ENCODE assay signal across 13 cellular contexts in the genomic region with DNA sequence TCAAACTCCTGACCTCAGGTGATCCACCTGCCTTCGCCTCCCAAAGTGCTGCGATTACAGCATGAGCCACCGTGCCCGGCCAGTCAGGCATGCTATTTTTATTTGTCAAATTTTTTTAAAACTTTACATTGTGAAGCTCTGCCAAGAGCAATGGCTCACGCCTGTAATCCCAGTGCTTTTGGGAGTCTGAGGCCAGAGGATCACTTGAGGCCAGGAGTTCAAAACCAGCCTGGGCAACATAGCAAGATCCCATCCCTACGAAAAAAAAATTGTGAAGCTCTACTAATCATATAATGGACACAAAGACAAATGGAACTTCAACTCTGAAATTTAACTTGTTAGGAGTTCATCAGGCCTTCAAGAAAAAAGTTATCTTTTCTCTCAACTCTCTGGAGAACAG. TPM values are rescaled to one million over a fixed set of nuclear protein-coding genes. Genes with fewer than 3 reads are reported as not detected.
DNase-seq lines count a peak whose midpoint lies in the region; ATAC-seq and TF ChIP-seq lines count a peak whose summit lies in the region.
"Had no signal": no experiment of that assay in that cellular context is flagged by ENCODE, and none has a peak within 500 bp of the region (broad histone marks: within the 10 kb centered on the region; RNA-seq: fewer than 3 reads in every experiment).

No MANE protein-coding gene starts in this region.

- no peak for ATAC-seq in GM18907 (IDR thresholded peaks at IDR 0.05; ENCODE audit: unreplicated experiment)

- peak overlapping the region; percentile 98; the same call in 1 of the 2 replicates for H3K4me2 ChIP-seq in OCI-LY3 (ENCODE audit: low read length)

- H3K27me3 Mint-ChIP-seq in activated CD4-positive, alpha-beta T cell treated with anti-CD3 and anti-CD28 coated beads, Interleukin-2, amount 10 ng/mL, durations not matched to agents 24 days and 14 days: no peaks in the 10 kb centered on the region
- peaks cover 12% of the 10 kb centered on the region for H3K27me3 Mint-ChIP-seq in endothelial cell (ENCODE audit: unreplicated experiment)

- H3K9me3 ChIP-seq in OCI-LY3 (ENCODE audit: insufficient read depth, low read length): no peaks in the 10 kb centered on the region
- H3K9me3 ChIP-seq in skeletal muscle tissue (ENCODE audit: control insufficient read depth in 3 of 3, low read length in 3 of 3): no peaks in the 10 kb centered on the region

- H3K27ac Mint-ChIP-seq in activated CD4-positive, alpha-beta T cell treated with anti-CD3 and anti-CD28 coated beads, Interleukin-2, amount 10 ng/mL, durations not matched to agents 24 days and 14 days: peak overlapping the region; percentile 77
- no peak overlapping the region for H3K27ac Mint-ChIP-seq in endothelial cell (ENCODE audit: unreplicated experiment)

- H4K20me1 ChIP-seq in OCI-LY3 (ENCODE audit: insufficient read depth, low read length): no peaks in the 10 kb centered on the region

- no peak overlapping the region for H2AFZ ChIP-seq in OCI-LY3 (ENCODE audit: low read depth, low read length)

- peak overlapping the region; percentile 99 for H3K4me3 Mint-ChIP-seq in activated CD4-positive, alpha-beta T cell treated with anti-CD3 and anti-CD28 coated beads, Interleukin-2, amount 10 ng/mL, durations not matched to agents 24 days and 14 days
- peak overlapping the region; percentile 62 for H3K4me3 Mint-ChIP-seq in endothelial cell (ENCODE audit: unreplicated experiment)

- peaks cover 25% of the 10 kb centered on the region for H3K79me2 ChIP-seq in OCI-LY3 (ENCODE audit: low read length)

- peaks cover 3% of the 10 kb centered on the region for H3K36me3 ChIP-seq in OCI-LY3 (replicated peaks; ENCODE audit: low read depth, low read length)
- peaks cover 0 to 3% (median 2%) of the 10 kb centered on the region in 3 donors for H3K36me3 ChIP-seq in skeletal muscle tissue (ENCODE audit: control insufficient read depth in 3 of 3, insufficient read depth in 3 of 3, low read length in 3 of 3)

- peaks cover 29% of the 10 kb centered on the region for H3K4me1 Mint-ChIP-seq in activated CD4-positive, alpha-beta T cell treated with anti-CD3 and anti-CD28 coated beads, Interleukin-2, amount 10 ng/mL, durations not matched to agents 24 days and 14 days
- H3K4me1 Mint-ChIP-seq in endothelial cell (ENCODE audit: unreplicated experiment): peaks cover 20% of the 10 kb centered on the region

- no peaks in the 10 kb centered on the region for H3K9me3 Mint-ChIP-seq in activated CD4-positive, alpha-beta T cell treated with anti-CD3 and anti-CD28 coated beads, Interleukin-2, amount 10 ng/mL, durations not matched to agents 24 days and 14 days
- no peaks in the 10 kb centered on the region for H3K9me3 Mint-ChIP-seq in endothelial cell (ENCODE audit: unreplicated experiment)

- H3K4me1 ChIP-seq in OCI-LY3 (ENCODE audit: low read length): peaks cover 14% of the 10 kb centered on the region
- peaks cover 8 to 9% (median 9%) of the 10 kb centered on the region in 3 donors for H3K4me1 ChIP-seq in skeletal muscle tissue (ENCODE audit: control insufficient read depth in 3 of 3, insufficient read depth in 3 of 3, low read length in 3 of 3)

- intact Hi-C loops in activated CD4-positive, alpha-beta T cell treated with anti-CD3 and anti-CD28 coated beads, Interleukin-2, amount 10 ng/mL, durations not matched to agents 24 days and 14 days (cut with micrococcal nuclease): no loop called here

- no peak overlapping the region for H3K27ac ChIP-seq in OCI-LY3 (ENCODE audit: low read length)
- H3K27ac ChIP-seq in skeletal muscle tissue (ENCODE audit: low read depth, low read length): peak overlapping the region; percentile 87

- no peak overlapping the region for H3K4me3 ChIP-seq in OCI-LY3 (ENCODE audit: low read length)
- H3K4me3 ChIP-seq in skeletal muscle tissue (ENCODE audit: low read length in 3 of 3): no peak overlapping the region

- no peaks in the 10 kb centered on the region for H3K27me3 ChIP-seq in OCI-LY3 (ENCODE audit: low read depth, low read length)
- no peaks in the 10 kb centered on the region for H3K27me3 ChIP-seq in skeletal muscle tissue (ENCODE audit: control insufficient read depth in 3 of 3, insufficient read depth in 3 of 3, low read length in 3 of 3)

- H3K36me3 Mint-ChIP-seq in activated CD4-positive, alpha-beta T cell treated with anti-CD3 and anti-CD28 coated beads, Interleukin-2, amount 10 ng/mL, durations not matched to agents 24 days and 14 days (ENCODE audit: low read depth): peaks cover 11% of the 10 kb centered on the region
- H3K36me3 Mint-ChIP-seq in endothelial cell (ENCODE audit: low read depth, unreplicated experiment): peaks cover 3% of the 10 kb centered on the region

- DNase-seq in activated CD4-positive, alpha-beta T cell treated with anti-CD3 and anti-CD28 coated beads, Interleukin-2, amount 10 ng/mL, durations not matched to agents 24 days and 14 days: no peak
- DNase-seq in activated CD4-positive, alpha-beta T cell treated with anti-CD3 and anti-CD28 coated beads, Interleukin-2, amount 50 U/mL, for 4 hours: no peak
- DNase-seq in endothelial cell (ENCODE audit: low spot score): no peak
- no peak for DNase-seq in SW480 (ENCODE audit: low spot score)
- DNase-seq in NCI-H146 treated with DMSO at 0.1 percent for 48 hours (lab: John Stamatoyannopoulos, UW; ENCODE audit: unreplicated experiment): no peak
- DNase-seq: NCI-H1694; SHP77; stimulated activated CD4-positive, alpha-beta T cell treated with anti-CD3 and anti-CD28 coated beads, Interleukin-1b, Interleukin-23, amount 100 ng/mL, for 48 hours had no signal

- TF ChIP-seq CTCF in OCI-LY3 (IDR thresholded peaks at IDR 0.05; ENCODE audit: low read depth, low read length) (no peak), endothelial cell (IDR thresholded peaks at IDR 0.05; ENCODE audit: unreplicated experiment) (no peak)

- no peak overlapping the region for H3K9ac ChIP-seq in OCI-LY3 (ENCODE audit: low read length)
- H3K9ac ChIP-seq in skeletal muscle tissue (ENCODE audit: low read depth in 1 of 3, low read length in 3 of 3): peak overlapping the region in 1 of 3 donors; percentile 77

RNA-seq across cellular contexts. Expression of a gene that starts 1.9 kb away (rescaled TPM):
- total RNA-seq in activated CD4-positive, alpha-beta T cell treated with anti-CD3 and anti-CD28 coated beads, Interleukin-2, amount 10 ng/mL, durations not matched to agents 24 days and 14 days: 42.7 and 45.8 TPM in 2 replicates
- total RNA-seq in endothelial cell (ENCODE audit: unreplicated experiment) (39.4 TPM), skeletal muscle tissue (9.9 TPM)

RNA-seq across cellular contexts. Expression of a gene that starts 5.6 kb away (rescaled TPM):
- total RNA-seq in activated CD4-positive, alpha-beta T cell treated with anti-CD3 and anti-CD28 coated beads, Interleukin-2, amount 10 ng/mL, durations not matched to agents 24 days and 14 days: 0.12 TPM in 1 of 2 replicates, not detected in the other
- total RNA-seq in endothelial cell (ENCODE audit: unreplicated experiment) (not detected), skeletal muscle tissue (not detected)
- total RNA-seq: lung microvascular endothelial cell, urinary bladder had no signal

RNA-seq across cellular contexts. Expression of a gene that starts 26.1 kb away (rescaled TPM):
- 0.07 TPM in 1 of 2 replicates, not detected in the other for total RNA-seq in activated CD4-positive, alpha-beta T cell treated with anti-CD3 and anti-CD28 coated beads, Interleukin-2, amount 10 ng/mL, durations not matched to agents 24 days and 14 days
- total RNA-seq in endothelial cell (ENCODE audit: unreplicated experiment): not detected
- 1.0 TPM for total RNA-seq in skeletal muscle tissue
- total RNA-seq: lung microvascular endothelial cell, urinary bladder had no signal

RNA-seq across cellular contexts. Expression of a gene that starts 30.6 kb away (rescaled TPM):
- 0.96 and 1.2 TPM in 2 replicates for total RNA-seq in activated CD4-positive, alpha-beta T cell treated with anti-CD3 and anti-CD28 coated beads, Interleukin-2, amount 10 ng/mL, durations not matched to agents 24 days and 14 days
- 0.77 TPM for total RNA-seq in endothelial cell (ENCODE audit: unreplicated experiment)
- 5.2 TPM for total RNA-seq in skeletal muscle tissue
- total RNA-seq: lung microvascular endothelial cell had no signal

RNA-seq across cellular contexts. Expression of a gene that starts 50.7 kb away (rescaled TPM):
- 102 and 103 TPM in 2 replicates for total RNA-seq in activated CD4-positive, alpha-beta T cell treated with anti-CD3 and anti-CD28 coated beads, Interleukin-2, amount 10 ng/mL, durations not matched to agents 24 days and 14 days
- total RNA-seq in endothelial cell (ENCODE audit: unreplicated experiment) (65.4 TPM), skeletal muscle tissue (5.2 TPM)
- total RNA-seq: lung microvascular endothelial cell had no signal
